In genomic region chr14:72603639-72604038, GRCh38 we compare ENCODE assay signal across 17 cellular contexts.
DNase-seq lines count a peak whose midpoint lies in the region; ATAC-seq, FAIRE-seq and TF ChIP-seq lines count a peak whose summit lies in the region.
"Had no signal": no experiment of that assay in that cellular context is flagged by ENCODE, and none has a peak within 500 bp of the region (broad histone marks: within the 10 kb centered on the region; RNA-seq: fewer than 3 reads in every experiment).

No MANE protein-coding gene starts in this region.

- no peak overlapping the region for H3K23ac ChIP-seq in trophoblast cell (ENCODE audit: low read length)

- DNase-seq in HepG2 (ENCODE audit: low spot score) (no peak), right lobe of liver (no peak), SW480 (ENCODE audit: low spot score) (peak; percentile 6), fibroblast of the aortic adventitia (ENCODE audit: low read depth) (peak; percentile 36), ureter (ENCODE audit: low spot score) (peak; percentile 14), SK-N-DZ (ENCODE audit: low spot score) (no peak), GM13977 (ENCODE audit: low spot score) (no peak), trophoblast cell (no peak)
- DNase-seq: 8988T, Calu3, H9, NCI-H1694 treated with DMSO at 0.1 percent for 48 hours, NCI-H2107, NCI-H2227 treated with DMSO at 0.1 percent for 48 hours, SHP77 had no signal

- H3K27me3 ChIP-seq in HepG2 (ENCODE audit: control insufficient read depth in 1 of 2, insufficient read depth in 2 of 2, low read length in 2 of 2) (peaks cover 6 to 67% of the 10 kb centered on the region in 2 experiments; a peak in 4 of 5 replicates), right lobe of liver (no peaks in the 10 kb centered on the region), trophoblast cell (ENCODE audit: insufficient read depth, low read length) (no peaks in the 10 kb centered on the region)

- no peaks in the 10 kb centered on the region for H3K9me3 ChIP-seq in HepG2 (ENCODE audit: low read length)
- no peaks in the 10 kb centered on the region for H3K9me3 ChIP-seq in right lobe of liver
- H3K9me3 ChIP-seq in trophoblast cell (ENCODE audit: insufficient read depth, low read depth, low read length), result peaks cover 4% of the 10 kb centered on the region

- H2BK5ac ChIP-seq in trophoblast cell (ENCODE audit: low read depth, low read length, poor library complexity), result no peak overlapping the region

- POLR2A ChIA-PET in HepG2 (lab: Yijun Ruan, JAX), result no interaction called here

- no peak overlapping the region for H3K4ac ChIP-seq in trophoblast cell (ENCODE audit: low read depth, low read length)

- H4K12ac ChIP-seq in trophoblast cell (ENCODE audit: low read depth, low read length), result no peak overlapping the region

- H3K9ac ChIP-seq in HepG2 (ENCODE audit: insufficient read depth, low read depth, low read length) (no peak overlapping the region), trophoblast cell (ENCODE audit: low read length) (no peak overlapping the region)

- H3K27ac ChIP-seq in HepG2 (ENCODE audit: extremely low read length, insufficient read depth, low read length) (no peak overlapping the region), right lobe of liver (no peak overlapping the region), trophoblast cell (ENCODE audit: low read depth, low read length) (no peak overlapping the region)

- no peak for FAIRE-seq in HepG2 (lab: Jason Lieb, UNC)

- in situ Hi-C loops in HepG2 (cut with HindIII; ENCODE audit: extremely low pct_ligation_motif_present, low pct_unique_long_range_greater_than_20kb) (no loop called here), GM13977 (cut with MboI; ENCODE audit: low pct_unique_long_range_greater_than_20kb, low sequenced_read_pairs, unreplicated experiment) (no loop called here)

- H4K8ac ChIP-seq in trophoblast cell (ENCODE audit: low read depth, low read length), result no peak overlapping the region

- H2BK12ac ChIP-seq in trophoblast cell (ENCODE audit: low read length), result no peak overlapping the region

- WGBS in HepG2 (ENCODE audit: low lambda C conversion rate), result 2% methylated on average over 4 of the region's 4 CpGs
- 69% methylated on average over 4 of the region's 4 CpGs for whole genome bisulfite sequencing in right lobe of liver (ENCODE audit: insufficient coverage, low coverage, low lambda C conversion rate, missing lambda C conversion rate)
- no CpG with 5 or more reads among the region's 4 CpGs for WGBS in trophoblast cell (ENCODE audit: extremely low coverage, insufficient coverage, insufficient read length)

- H3K14ac ChIP-seq in trophoblast cell (ENCODE audit: low read length), result no peak overlapping the region

- no peaks in the 10 kb centered on the region for H4K20me1 ChIP-seq in HepG2 (ENCODE audit: insufficient read depth, low read length)

- TF ChIP-seq POLR2A in HepG2 (IDR thresholded peaks at IDR 0.05; ENCODE audit: insufficient read depth in 1 of 2, low read depth in 2 of 2, low read length in 2 of 2) (no peak), right lobe of liver (IDR thresholded peaks at IDR 0.05) (no peak)

- no peak for TF ChIP-seq RAD21 in HepG2 (CRISPR knock-in tag; IDR thresholded peaks at IDR 0.05)

- BruUV-seq in HepG2 (replicated peaks; lab: Mats Ljungman, UMichigan), result no TSS peak

- H2BK120ac ChIP-seq in trophoblast cell (ENCODE audit: insufficient read depth, low read length, poor library complexity), result no peak overlapping the region

- H2AK5ac ChIP-seq in trophoblast cell (ENCODE audit: low read length), result no peak overlapping the region

- H4K91ac ChIP-seq in trophoblast cell (ENCODE audit: low read depth, low read length), result no peak overlapping the region

- intact Hi-C loops in HepG2 (cut with micrococcal nuclease; ENCODE audit: unreplicated experiment), result no loop called here
- intact Hi-C loops in right lobe of liver (cut with DNase I), result no loop called here

- TF ChIP-seq EP300 in HepG2 (IDR thresholded peaks at IDR 0.05; ENCODE audit: low read depth in 2 of 2, low read length in 2 of 2) (no peak), HepG2 (CRISPR knock-in tag; IDR thresholded peaks at IDR 0.05; ENCODE audit: borderline replicate concordance) (no peak)

- no peak for ATAC-seq in HepG2
- no peak for ATAC-seq in right lobe of liver
- ATAC-seq: CD8-positive, alpha-beta T cell; SK-N-SH treated with all-trans-retinoic acid at 6 μM for 48 hours had no signal

- no peak overlapping the region for H3K4me3 ChIP-seq in HepG2 (replicated peaks in 1 of 3; ENCODE audit: insufficient read depth in 1 of 3, low read depth in 2 of 3, low read length in 3 of 3)
- no peak overlapping the region for H3K4me3 ChIP-seq in right lobe of liver
- H3K4me3 ChIP-seq in fibroblast of the aortic adventitia (ENCODE audit: low read depth, low read length), result no peak overlapping the region
- H3K4me3 ChIP-seq in trophoblast cell (ENCODE audit: low read depth, low read length), result no peak overlapping the region

- H2AFZ ChIP-seq in HepG2 (ENCODE audit: low read length) (no peak overlapping the region), trophoblast cell (ENCODE audit: insufficient read depth, low read length, poor library complexity) (no peak overlapping the region)

- H3K36me3 ChIP-seq in HepG2 (replicated peaks in 1 of 2; ENCODE audit: control insufficient read depth in 1 of 2, insufficient read depth in 2 of 2, low read length in 2 of 2) (no peaks in the 10 kb centered on the region), right lobe of liver (no peaks in the 10 kb centered on the region), trophoblast cell (ENCODE audit: control insufficient read depth in 1 of 2, insufficient read depth in 2 of 2, low read length in 2 of 2) (no peaks in the 10 kb centered on the region)

- no peaks in the 10 kb centered on the region for H3K4me1 ChIP-seq in HepG2 (ENCODE audit: insufficient read depth, low read length)
- H3K4me1 ChIP-seq in right lobe of liver, result no peaks in the 10 kb centered on the region
- peaks cover 8 to 23% of the 10 kb centered on the region in 2 experiments for H3K4me1 ChIP-seq in trophoblast cell (ENCODE audit: control insufficient read depth in 1 of 2, insufficient read depth in 2 of 2, low read length in 2 of 2)

- CTCF ChIA-PET in HepG2 (lab: Yijun Ruan, JAX; ENCODE audit: low intra/inter-chr PET ratio, low total read pairs), result no interaction called here

- H3K18ac ChIP-seq in trophoblast cell (ENCODE audit: low read length), result no peak overlapping the region

- H3K79me2 ChIP-seq in HepG2 (ENCODE audit: insufficient read depth, low read length) (no peaks in the 10 kb centered on the region), trophoblast cell (ENCODE audit: control insufficient read depth, insufficient read depth, low read length, poor library complexity) (no peaks in the 10 kb centered on the region)

- H3K79me1 ChIP-seq in trophoblast cell (ENCODE audit: low read length), result peaks cover 5% of the 10 kb centered on the region

- no peak for TF ChIP-seq CTCF in HepG2 (CRISPR knock-in tag; IDR thresholded peaks at IDR 0.05)
- no peak for TF ChIP-seq CTCF in right lobe of liver (IDR thresholded peaks at IDR 0.05)
- no peak for TF ChIP-seq CTCF in fibroblast of the aortic adventitia (IDR thresholded peaks at IDR 0.05; ENCODE audit: insufficient read depth, low read length)
- TF ChIP-seq CTCF in GM13977 (IDR thresholded peaks at IDR 0.05; ENCODE audit: extremely low read depth, insufficient read depth, missing control alignments), result no peak

- H3K4me2 ChIP-seq in HepG2 (ENCODE audit: low read depth, low read length), result no peak overlapping the region
- no peak overlapping the region for H3K4me2 ChIP-seq in trophoblast cell (ENCODE audit: low read length)

TF ChIP-seq in HepG2, 621 proteins besides CTCF, POLR2A, EP300 and RAD21:
- TF ChIP-seq SKI (IDR thresholded peaks at IDR 0.05; ENCODE audit: partially characterized antibody), result no peak
- TF ChIP-seq EZH2 (conservative IDR thresholded peaks at IDR 0.05; ENCODE audit: low read depth, low read length), result 0 out of 2 replicates have a peak, but pooled peaks have one; percentile 61

Comparison
In these comparisons a context has a peak if more than half of its experiments do, and no peak if none do; other contexts are left out.
1. DNase-seq: peak in SW480 (single experiment), fibroblast of the aortic adventitia (single experiment) and ureter (single experiment); none in HepG2 (single experiment), right lobe of liver (0 of 3), SK-N-DZ (single experiment), GM13977 (single experiment) and trophoblast cell (0 of 2).